In the genomic region with DNA sequence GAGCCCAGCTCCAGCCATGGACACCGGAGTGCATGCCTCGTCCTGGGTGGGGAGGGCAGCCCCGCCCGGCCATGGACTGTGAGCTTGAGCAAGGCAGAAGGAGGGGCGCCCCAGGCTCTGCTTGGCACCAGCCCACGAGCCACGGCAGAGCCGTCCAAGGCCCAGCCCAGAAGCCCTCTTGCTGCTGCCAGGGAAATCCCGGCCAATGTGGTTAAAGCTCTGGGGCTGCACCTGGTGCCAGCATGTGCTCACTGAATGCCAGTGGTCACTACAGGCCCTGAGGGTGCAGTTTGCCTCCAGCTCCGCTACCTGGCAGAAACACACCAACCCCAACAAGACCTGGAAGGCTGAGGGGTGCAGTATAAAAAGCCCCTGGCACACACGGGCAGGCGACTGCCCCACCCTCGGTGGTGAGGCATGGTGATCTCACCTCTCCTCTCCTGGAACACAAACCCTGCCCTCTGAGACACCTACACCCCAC, we compare ENCODE assay signal across 9 cellular contexts. TPM values are rescaled to one million over a fixed set of nuclear protein-coding genes. Genes with fewer than 3 reads are reported as not detected.
DNase-seq lines count a peak whose midpoint lies in the region; ATAC-seq and TF ChIP-seq lines count a peak whose summit lies in the region.
"Had no signal": no experiment of that assay in that cellular context is flagged by ENCODE, and none has a peak within 500 bp of the region (broad histone marks: within the 10 kb centered on the region; RNA-seq: fewer than 3 reads in every experiment).

No MANE protein-coding gene starts in this region.

- H3K4me1 Mint-ChIP-seq in nephron progenitor cell: peaks cover 61% of the 10 kb centered on the region

- peaks cover 8% of the 10 kb centered on the region for H3K36me3 Mint-ChIP-seq in nephron progenitor cell (ENCODE audit: low read depth)

- ATAC-seq in esophagus mucosa (peak; percentile 78), GM19395 (IDR thresholded peaks at IDR 0.05; ENCODE audit: unreplicated experiment) (no peak), GM21381 (IDR thresholded peaks at IDR 0.05; ENCODE audit: unreplicated experiment) (no peak), HG03571 (IDR thresholded peaks at IDR 0.05; ENCODE audit: unreplicated experiment) (no peak)

- peaks cover 3% of the 10 kb centered on the region for H3K27me3 Mint-ChIP-seq in nephron progenitor cell (ENCODE audit: low read depth, poor library complexity)

- H3K27ac Mint-ChIP-seq in nephron progenitor cell: peak overlapping the region; percentile 78

- no peak overlapping the region for H3K4me3 Mint-ChIP-seq in nephron progenitor cell

- H3K9me3 Mint-ChIP-seq in nephron progenitor cell: no peaks in the 10 kb centered on the region

- DNase-seq in AG08396 (ENCODE audit: low spot score): peak; percentile 90
- DNase-seq in NCI-H2196 treated with DMSO at 0.1 percent for 48 hours (lab: John Stamatoyannopoulos, UW; ENCODE audit: unreplicated experiment): peak; percentile 87
- no peak for DNase-seq in nephron progenitor cell
- no peak for DNase-seq in retina
- DNase-seq: activated gamma-delta T cell treated with Interleukin-2 at 50 U/mL for 16 hours had no signal

- no peak for TF ChIP-seq CTCF in nephron progenitor cell (IDR thresholded peaks at IDR 0.05)

RNA-seq across cellular contexts. Expression of a gene that starts 11.8 kb away (rescaled TPM):
- 13.2 TPM for total RNA-seq in esophagus mucosa

RNA-seq across cellular contexts. Expression of a gene that starts 30.7 kb away (rescaled TPM):
- 5.3 TPM for total RNA-seq in esophagus mucosa

Comparison
In these comparisons a context has a peak if more than half of its experiments do, and no peak if none do; other contexts are left out.
1. DNase-seq: peak in AG08396 (single experiment) and NCI-H2196 treated with DMSO at 0.1 percent for 48 hours (single experiment); none in nephron progenitor cell (single experiment) and retina (single experiment).